ENCODE assay signal across 9 cellular contexts in genomic region chr15:52483712-52484111, GRCh38. TPM values are rescaled to one million over a fixed set of nuclear protein-coding genes. Genes with fewer than 3 reads are reported as not detected.
DNase-seq lines count a peak whose midpoint lies in the region; ATAC-seq and TF ChIP-seq lines count a peak whose summit lies in the region.
"Had no signal": no experiment of that assay in that cellular context is flagged by ENCODE, and none has a peak within 500 bp of the region (broad histone marks: within the 10 kb centered on the region; RNA-seq: fewer than 3 reads in every experiment).

No MANE protein-coding gene starts in this region.

- peaks cover 74% of the 10 kb centered on the region for H3K4me1 Mint-ChIP-seq in CD8-positive, alpha-beta T cell (ENCODE audit: low read depth)
- H3K4me1 Mint-ChIP-seq in natural killer cell = peaks cover 66 to 73% of the 10 kb centered on the region in 2 donors

- no peak overlapping the region for H3K27ac ChIP-seq in CD8-positive, alpha-beta T cell (ENCODE audit: low read depth, low read length)
- H3K27ac ChIP-seq: SK-N-MC had no signal

- no peaks in the 10 kb centered on the region for H3K36me3 Mint-ChIP-seq in CD8-positive, alpha-beta T cell
- H3K36me3 Mint-ChIP-seq in natural killer cell = no peaks in the 10 kb centered on the region

- peaks cover 2% of the 10 kb centered on the region for H3K9me3 Mint-ChIP-seq in CD8-positive, alpha-beta T cell
- no peaks in the 10 kb centered on the region for H3K9me3 Mint-ChIP-seq in natural killer cell

- H3K4me1 ChIP-seq in CD8-positive, alpha-beta T cell (ENCODE audit: insufficient read depth, low read length) = peaks cover 31% of the 10 kb centered on the region

- no peaks in the 10 kb centered on the region for H3K36me3 ChIP-seq in CD8-positive, alpha-beta T cell (ENCODE audit: insufficient read depth, low read length)

- no peak for TF ChIP-seq CTCF in CD8-positive, alpha-beta T cell (IDR thresholded peaks at IDR 0.05)
- TF ChIP-seq CTCF in cardiac fibroblast (IDR thresholded peaks at IDR 0.05; ENCODE audit: low read depth, low read length) = no peak
- TF ChIP-seq CTCF in natural killer cell (IDR thresholded peaks at IDR 0.05) = no peak

- peak overlapping the region; percentile 8 for H3K27ac Mint-ChIP-seq in CD8-positive, alpha-beta T cell
- H3K27ac Mint-ChIP-seq in natural killer cell = peak overlapping the region; percentile 78 to 82

- POLR2A ChIA-PET in CD8-positive, alpha-beta T cell (lab: Charles Lee) = interaction anchor here (0.8 to 1.1 kb wide), 2 partner anchors 8 to 45 kb away, joined by 3 read pairs; no protein-coding TSS in a partner anchor

- H3K27me3 Mint-ChIP-seq in CD8-positive, alpha-beta T cell (ENCODE audit: low read depth) = no peaks in the 10 kb centered on the region
- no peaks in the 10 kb centered on the region for H3K27me3 Mint-ChIP-seq in natural killer cell (ENCODE audit: low read depth in 2 of 2)

- H3K27me3 ChIP-seq in CD8-positive, alpha-beta T cell (ENCODE audit: insufficient read depth, low read length) = no peaks in the 10 kb centered on the region

- CTCF ChIA-PET in CD8-positive, alpha-beta T cell (lab: Charles Lee) = no interaction called here

- DNase-seq in CD8-positive, alpha-beta T cell = no peak
- DNase-seq in MV-4-11 (lab: John Stamatoyannopoulos, UW) = peak; percentile 90
- DNase-seq in cardiac fibroblast (ENCODE audit: low read depth in 2 of 2) = peak; percentile 67 to 83
- no peak for DNase-seq in natural killer cell
- no peak for DNase-seq in NCI-H1436 treated with DMSO at 0.1 percent for 48 hours (lab: John Stamatoyannopoulos, UW)

- H3K9me3 ChIP-seq in CD8-positive, alpha-beta T cell (ENCODE audit: low read length) = no peaks in the 10 kb centered on the region

- H3K4me3 Mint-ChIP-seq in CD8-positive, alpha-beta T cell = no peak overlapping the region
- H3K4me3 Mint-ChIP-seq in natural killer cell = peak overlapping the region; percentile 43

- H3K4me3 ChIP-seq in CD8-positive, alpha-beta T cell (ENCODE audit: low read depth, low read length) = no peak overlapping the region
- H3K4me3 ChIP-seq in cardiac fibroblast (replicated peaks in 1 of 2; ENCODE audit: low read depth in 2 of 2, low read length in 2 of 2) = no peak overlapping the region
- H3K4me3 ChIP-seq: SK-N-MC had no signal

- no peak for ATAC-seq in CD8-positive, alpha-beta T cell
- ATAC-seq in natural killer cell (peak in 1 of 3 donors; percentile 8), GM21526 (IDR thresholded peaks at IDR 0.05; ENCODE audit: low FRiP score, unreplicated experiment) (no peak), GM21619 (IDR thresholded peaks at IDR 0.05; ENCODE audit: unreplicated experiment) (no peak), GM21723 (IDR thresholded peaks at IDR 0.05; ENCODE audit: unreplicated experiment) (no peak)

- intact Hi-C loops in CD8-positive, alpha-beta T cell (cut with DNase I, micrococcal nuclease) = loop anchor here (2.0 to 10.0 kb wide), 6 partner anchors 45 to 439 kb away; partner anchors contain the start of genes ARPP19 (in 2 of the 2), MYO5A (in 2 of the 2) and ATOSA (in 1 of the 2)
- intact Hi-C loops in natural killer cell (cut with micrococcal nuclease) = loop anchor here (2.0 kb wide), 1 partner anchor 45 kb away; the partner anchor contains the start of gene MYO5A

RNA-seq across cellular contexts. Expression of gene MYO5A, which starts 45.0 kb away (rescaled TPM):
- 10 to 100 TPM; 22.5 to 22.7 TPM for total RNA-seq in CD8-positive, alpha-beta T cell
- 10 to 100 TPM; 42.8 to 51.5 (median 44.4) TPM for total RNA-seq in natural killer cell

Comparison
In these comparisons a context has a peak if more than half of its experiments do, and no peak if none do; other contexts are left out.
1. DNase-seq: peak in MV-4-11 (single experiment) and cardiac fibroblast (2 of 2); none in CD8-positive, alpha-beta T cell (0 of 7), natural killer cell (single experiment) and NCI-H1436 treated with DMSO at 0.1 percent for 48 hours (single experiment).